ENCODE assay signal across 2 cellular contexts in genomic region chr9:85502815-85503643, GRCh38.
TF ChIP-seq lines count a peak whose summit lies in the region.

No MANE protein-coding gene starts in this region.

TF ChIP-seq in HepG2, 621 proteins besides CTCF, POLR2A, EP300 and RAD21:
- TF ChIP-seq CENPBD1 (CRISPR knock-in tag; IDR thresholded peaks at IDR 0.05; ENCODE audit: borderline replicate concordance, low read depth) (no peak), LCORL (IDR thresholded peaks at IDR 0.05) (no peak), LCORL (CRISPR knock-in tag; IDR thresholded peaks at IDR 0.05) (no peak), TFDP2 (CRISPR knock-in tag; IDR thresholded peaks at IDR 0.05) (no peak)

TF ChIP-seq in H1, 55 proteins besides CTCF, POLR2A, EP300 and RAD21:
- TF ChIP-seq TAF7 (optimal IDR thresholded peaks at IDR 0.05; ENCODE audit: borderline replicate concordance, low read depth, low read length) = no peak
- TF ChIP-seq SIN3A (conservative IDR thresholded peaks at IDR 0.05 in 1 of 2, IDR thresholded peaks at IDR 0.05 in 1 of 2; ENCODE audit: low read depth in 1 of 2, low read length in 2 of 2) = no peak
- no peak for TF ChIP-seq HDAC6 (IDR thresholded peaks at IDR 0.05; ENCODE audit: low read depth, low read length)
- no peak for TF ChIP-seq KDM1A (IDR thresholded peaks at IDR 0.05; ENCODE audit: borderline replicate concordance, low read length)
- TF ChIP-seq POU5F1 (IDR thresholded peaks at IDR 0.05; ENCODE audit: low read depth, low read length) = no peak
- TF ChIP-seq RFX5 (IDR thresholded peaks at IDR 0.05; ENCODE audit: borderline replicate concordance, low read depth, low read length) = no peak
- TF ChIP-seq NANOG (IDR thresholded peaks at IDR 0.05; ENCODE audit: insufficient read depth, low read depth, low read length, poor library complexity, severe bottlenecking) = no peak
- TF ChIP-seq POLR2AphosphoS5 (IDR thresholded peaks at IDR 0.05; ENCODE audit: low read depth, low read length) = no peak
- no peak for TF ChIP-seq JUN (IDR thresholded peaks at IDR 0.05; ENCODE audit: low read depth, low read length)
- no peak for TF ChIP-seq MAFK (IDR thresholded peaks at IDR 0.05; ENCODE audit: low read depth, low read length)
- no peak for TF ChIP-seq TAF1 (IDR thresholded peaks at IDR 0.05; ENCODE audit: low read depth, low read length)
- no peak for TF ChIP-seq ATF2 (IDR thresholded peaks at IDR 0.05; ENCODE audit: low read length)
- TF ChIP-seq YY1 (IDR thresholded peaks at IDR 0.05; ENCODE audit: low read depth, low read length) = no peak
- no peak for TF ChIP-seq ASH2L (IDR thresholded peaks at IDR 0.05; ENCODE audit: low read length)
